26 cellular contexts compared by ENCODE assay signal in genomic region chr4:142309772-142310171, GRCh38.
"Had no signal": no experiment of that assay in that cellular context is flagged by ENCODE, and none has a peak within 500 bp of the region (broad histone marks: within the 10 kb centered on the region; RNA-seq: fewer than 3 reads in every experiment).

No MANE protein-coding gene starts in this region.

- H3K27ac ChIP-seq: SK-N-MC had no signal

- H3K27ac Mint-ChIP-seq: activated CD8-positive, alpha-beta T cell treated with anti-CD3 and anti-CD28 coated beads, Interleukin-2, amount 10 ng/mL, durations not matched to agents 7 days and 5 days; WTC11 had no signal

- H3K4me1 Mint-ChIP-seq: WTC11 had no signal

- DNase-seq: activated CD4-positive, alpha-beta T cell treated with anti-CD3 and anti-CD28 coated beads for 48 hours; activated CD4-positive, alpha-beta T cell treated with anti-CD3 and anti-CD28 coated beads, Interleukin-2, amount 50 U/mL, for 4 hours; activated CD4-positive, CD25-positive, alpha-beta regulatory T cell treated with anti-CD3 and anti-CD28 coated beads, Interleukin-2, amount 50 U/mL, for 72 hours; activated CD8-positive, alpha-beta memory T cell treated with anti-CD3 and anti-CD28 coated beads, Interleukin-2, amount 50 U/mL, for 48 hours; activated CD8-positive, alpha-beta T cell treated with anti-CD3 and anti-CD28 coated beads, Interleukin-2, amount 10 ng/mL, durations not matched to agents 7 days and 5 days; activated effector memory CD4-positive, alpha-beta T cell treated with anti-CD3 and anti-CD28 coated beads, Interleukin-2, amount 50 U/mL, for 16 hours; activated naive CD4-positive, alpha-beta T cell treated with Interleukin-2 at 50 U/mL for 16 hours; activated T-cell treated with anti-CD3 and anti-CD28 coated beads, Interleukin-2, amount 50 U/mL, for 4 hours; aorta; central memory CD4-positive, alpha-beta T cell; Karpas-422; MM.1S; NCI-H1105; NCI-H1436; NCI-H1694 treated with DMSO at 0.1 percent for 48 hours; NCI-H2029 treated with DMSO at 0.1 percent for 48 hours; NCI-H510A treated with DMSO at 0.1 percent for 48 hours; NCI-H69; NK-92 treated with Interleukin-12 subunit alpha and Interleukin-12 subunit beta, amount 100 ng/mL, for 24 hours; OCI-M1; RPMI8226; T-helper 9 cell had no signal

- H3K4me3 Mint-ChIP-seq: activated CD8-positive, alpha-beta T cell treated with anti-CD3 and anti-CD28 coated beads, Interleukin-2, amount 10 ng/mL, durations not matched to agents 7 days and 5 days; activated T-cell treated with anti-CD3 and anti-CD28 coated beads, Interleukin-2, amount 50 U/mL, for 4 hours; WTC11 had no signal

- H3K4me3 ChIP-seq: SK-N-MC had no signal

- ATAC-seq: activated CD8-positive, alpha-beta T cell treated with anti-CD3 and anti-CD28 coated beads, Interleukin-2, amount 10 ng/mL, durations not matched to agents 7 days and 5 days; activated T-cell treated with anti-CD3 and anti-CD28 coated beads, Interleukin-2, amount 50 U/mL, for 4 hours; Panc1; Right ventricle myocardium inferior; WTC11 had no signal

- H3K36me3 Mint-ChIP-seq: WTC11 had no signal

- H3K9me3 Mint-ChIP-seq: activated T-cell treated with anti-CD3 and anti-CD28 coated beads, Interleukin-2, amount 50 U/mL, for 4 hours; WTC11 had no signal
